8 cellular contexts compared by ENCODE assay signal in genomic region chr21:33588485-33589335, GRCh38. TPM values are rescaled to one million over a fixed set of nuclear protein-coding genes. Genes with fewer than 3 reads are reported as not detected.
A peak's percentile ranks its signal among the peaks of the same experiment; 100 is the strongest.
DNase-seq lines count a peak whose midpoint lies in the region; ATAC-seq and TF ChIP-seq lines count a peak whose summit lies in the region.

Gene DONSON (minus strand): TSS chr21:33588684. CDS start chr21:33588641, 43 bp downstream.

- H3K9me3 ChIP-seq in left ventricle myocardium inferior (replicated peaks) (no peaks in the 10 kb centered on the region), prostate gland (no peaks in the 10 kb centered on the region)

- H3K36me3 ChIP-seq in left ventricle myocardium inferior: peaks cover 8% of the 10 kb centered on the region
- H3K36me3 ChIP-seq in prostate gland: no peaks in the 10 kb centered on the region

- DNase-seq in GM13976 (ENCODE audit: low spot score): peak; percentile 99
- DNase-seq in NCI-H146 treated with DMSO at 0.1 percent for 48 hours (lab: John Stamatoyannopoulos, UW; ENCODE audit: unreplicated experiment): peak; percentile 24
- peak; percentile 57 for DNase-seq in amniotic stem cell (lab: John Stamatoyannopoulos, UW)
- peak; percentile 87 for DNase-seq in left ventricle myocardium inferior
- DNase-seq in prostate gland (ENCODE audit: low spot score): peak; percentile 75
- peak; percentile 88 for DNase-seq in ureter (ENCODE audit: low spot score)

- H3K4me3 ChIP-seq in left ventricle myocardium inferior (peak within 1 kb of the TSS; percentile 90), prostate gland (peak within 1 kb of the TSS; percentile 59 to 83)

- peak; percentile 77 for TF ChIP-seq POLR2A in prostate gland (IDR thresholded peaks at IDR 0.05)

- H3K27ac Mint-ChIP-seq in T-helper 1 cell treated with Interleukin-12 subunit alpha and Interleukin-12 subunit beta and Interleukin-4 antibody, amounts not matched to agents 30 μg/mL and 1 μg/mL, for 36 hours: peak within 1 kb of the TSS; percentile 80

- no peaks in the 10 kb centered on the region for H3K9me3 Mint-ChIP-seq in T-helper 1 cell treated with Interleukin-12 subunit alpha and Interleukin-12 subunit beta and Interleukin-4 antibody, amounts not matched to agents 30 μg/mL and 1 μg/mL, for 36 hours

- peak within 1 kb of the TSS; percentile 93 for H3K4me3 Mint-ChIP-seq in T-helper 1 cell treated with Interleukin-12 subunit alpha and Interleukin-12 subunit beta and Interleukin-4 antibody, amounts not matched to agents 30 μg/mL and 1 μg/mL, for 36 hours

- under 1% methylated on average over 28 of the region's 78 CpGs for WGBS in prostate gland

- in situ Hi-C loops in GM13976 (cut with MboI; ENCODE audit: low sequenced_read_pairs, unreplicated experiment): no loop called here

- intact Hi-C loops in left ventricle myocardium inferior (cut with micrococcal nuclease) (no loop called here), prostate gland (cut with DNase I) (no loop called here)

- TF ChIP-seq CTCF in GM13976 (IDR thresholded peaks at IDR 0.05; ENCODE audit: borderline replicate concordance, control extremely low read depth, extremely low read depth, insufficient read depth, missing control alignments) (no peak), left ventricle myocardium inferior (IDR thresholded peaks at IDR 0.05; ENCODE audit: borderline replicate concordance) (peak; percentile 37), prostate gland (IDR thresholded peaks at IDR 0.05) (peak in 1 of 4 experiments; percentile 28)

- peak; percentile 92 for ATAC-seq in HG02840 (IDR thresholded peaks at IDR 0.05; ENCODE audit: low FRiP score, unreplicated experiment)

- H3K36me3 Mint-ChIP-seq in T-helper 1 cell treated with Interleukin-12 subunit alpha and Interleukin-12 subunit beta and Interleukin-4 antibody, amounts not matched to agents 30 μg/mL and 1 μg/mL, for 36 hours (ENCODE audit: low read depth): peaks cover 8% of the 10 kb centered on the region

- no peaks in the 10 kb centered on the region for H3K27me3 Mint-ChIP-seq in T-helper 1 cell treated with Interleukin-12 subunit alpha and Interleukin-12 subunit beta and Interleukin-4 antibody, amounts not matched to agents 30 μg/mL and 1 μg/mL, for 36 hours (ENCODE audit: low read depth)

- peaks cover 23% of the 10 kb centered on the region for H3K4me1 Mint-ChIP-seq in T-helper 1 cell treated with Interleukin-12 subunit alpha and Interleukin-12 subunit beta and Interleukin-4 antibody, amounts not matched to agents 30 μg/mL and 1 μg/mL, for 36 hours (ENCODE audit: low read depth)

- H3K27ac ChIP-seq in left ventricle myocardium inferior (replicated peaks) (peak within 1 kb of the TSS; percentile 90), prostate gland (peak within 1 kb of the TSS; percentile 78 to 82)

- H3K4me1 ChIP-seq in left ventricle myocardium inferior (peaks cover 23% of the 10 kb centered on the region), prostate gland (replicated peaks) (no peaks in the 10 kb centered on the region)

- no peaks in the 10 kb centered on the region for H3K27me3 ChIP-seq in left ventricle myocardium inferior (ENCODE audit: low read depth)
- H3K27me3 ChIP-seq in prostate gland (replicated peaks; ENCODE audit: insufficient read depth): no peaks in the 10 kb centered on the region

RNA-seq across cellular contexts. Expression of gene DONSON, which starts in this region (rescaled TPM):
- total RNA-seq in left ventricle myocardium inferior (6.9 TPM), prostate gland (10 to 100 TPM; 11.6 to 16.8 TPM), ureter (6.5 TPM)

Comparison
In these comparisons a context has a peak if more than half of its experiments do, and no peak if none do; other contexts are left out.
1. Peak in every context shown above with its lines: DNase-seq, ATAC-seq, H3K4me3 ChIP-seq and H3K27ac ChIP-seq.
2. DNase-seq: peak in every context shown above with its lines; median percentile 99 in GM13976; 88 in ureter; 87 in left ventricle myocardium inferior; 75 in prostate gland; 57 in amniotic stem cell; 24 in NCI-H146 treated with DMSO at 0.1 percent for 48 hours.